8 cellular contexts compared by ENCODE assay signal in the genomic region with DNA sequence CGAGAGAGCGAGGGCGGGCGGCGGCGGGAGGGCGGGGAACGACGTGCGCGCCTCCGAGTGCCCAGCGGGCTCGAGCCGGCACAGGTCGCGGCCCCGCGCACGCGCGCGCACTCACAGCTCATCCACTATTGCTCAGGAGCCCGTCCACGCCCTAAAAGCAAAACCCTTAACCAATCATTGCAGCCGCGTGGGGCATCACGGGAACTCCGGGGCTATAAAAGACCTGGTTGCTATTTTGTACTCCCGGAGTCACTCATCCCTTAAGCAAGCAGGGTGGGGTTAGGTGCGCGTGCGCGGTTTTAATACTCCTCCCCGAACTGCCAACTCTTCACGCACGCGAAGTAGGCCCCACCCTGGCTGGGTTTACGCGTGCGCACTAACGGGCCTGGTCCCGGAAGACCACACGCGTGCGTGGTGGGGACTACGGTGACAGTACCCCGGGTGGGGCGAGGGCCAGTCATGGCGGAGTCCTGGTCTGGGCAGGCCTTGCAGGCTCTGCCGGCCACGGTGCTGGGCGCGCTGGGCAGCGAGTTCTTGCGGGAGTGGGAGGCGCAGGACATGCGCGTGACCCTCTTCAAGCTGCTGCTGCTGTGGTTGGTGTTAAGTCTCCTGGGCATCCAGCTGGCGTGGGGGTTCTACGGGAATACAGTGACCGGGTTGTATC. TPM values are rescaled to one million over a fixed set of nuclear protein-coding genes. Genes with fewer than 3 reads are reported as not detected.
DNase-seq lines count a peak whose midpoint lies in the region; ATAC-seq and TF ChIP-seq lines count a peak whose summit lies in the region.

A gene (minus strand): TSS at position 9 of the 664 bp plus-strand sequence. CDS start 36,387 bp downstream, outside the sequence.
A gene with protein sequence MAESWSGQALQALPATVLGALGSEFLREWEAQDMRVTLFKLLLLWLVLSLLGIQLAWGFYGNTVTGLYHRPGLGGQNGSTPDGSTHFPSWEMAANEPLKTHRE (plus strand): TSS at position 456 of the 664 bp plus-strand sequence. CDS start 4 bp downstream, at position 460.

- H3K4me3 Mint-ChIP-seq in T-helper 2 cell treated with Interferon-gamma antibody and Interleukin-4, amounts not matched to agents 5 μg/mL and 100 μg/mL, for 36 hours = peak within 1 kb of the TSS; percentile 94

- H3K9me3 ChIP-seq in ascending aorta (no peaks in the 10 kb centered on the region), right cardiac atrium (ENCODE audit: control insufficient read depth, low read length) (no peaks in the 10 kb centered on the region), uterus (no peaks in the 10 kb centered on the region)

- peaks cover 51% of the 10 kb centered on the region for H3K4me1 Mint-ChIP-seq in T-helper 2 cell treated with Interferon-gamma antibody and Interleukin-4, amounts not matched to agents 5 μg/mL and 100 μg/mL, for 36 hours (ENCODE audit: low read depth)

- no peaks in the 10 kb centered on the region for H3K9me3 Mint-ChIP-seq in T-helper 2 cell treated with Interferon-gamma antibody and Interleukin-4, amounts not matched to agents 5 μg/mL and 100 μg/mL, for 36 hours

- TF ChIP-seq POLR2A in uterus (IDR thresholded peaks at IDR 0.05) = peak; percentile 91 to 92

- peak within 1 kb of the TSS; percentile 90 for H3K27ac Mint-ChIP-seq in T-helper 2 cell treated with Interferon-gamma antibody and Interleukin-4, amounts not matched to agents 5 μg/mL and 100 μg/mL, for 36 hours

- H3K4me1 ChIP-seq in ascending aorta (peaks cover 0 to 40% of the 10 kb centered on the region in 2 donors), right cardiac atrium (ENCODE audit: control insufficient read depth, insufficient read depth, low read length) (peaks cover 23% of the 10 kb centered on the region), uterus (peaks cover 0 to 13% of the 10 kb centered on the region in 2 donors)

- no peaks in the 10 kb centered on the region for H3K27me3 ChIP-seq in ascending aorta
- no peaks in the 10 kb centered on the region for H3K27me3 ChIP-seq in right cardiac atrium (ENCODE audit: control insufficient read depth, insufficient read depth)
- H3K27me3 ChIP-seq in uterus = no peaks in the 10 kb centered on the region

- DNase-seq in NCI-H1930 (lab: John Stamatoyannopoulos, UW) (peak; percentile 96 to 97), ascending aorta (ENCODE audit: low spot score in 2 of 2) (peak; percentile 100), right cardiac atrium (peak; percentile 100), pulmonary artery endothelial cell (ENCODE audit: low read depth, low spot score) (peak; percentile 99), uterus (peak; percentile 99 to 100)
- DNase-seq in T-helper 2 cell treated with Interferon-gamma antibody and Interleukin-4, amounts not matched to agents 5 μg/mL and 100 μg/mL, for 36 hours (ENCODE audit: low spot score) = peak; percentile 99

- H3K36me3 ChIP-seq in ascending aorta (peaks cover 10 to 22% of the 10 kb centered on the region in 2 donors), uterus (no peaks in the 10 kb centered on the region)

- peak within 1 kb of the TSS; percentile 80 to 97 for H3K4me3 ChIP-seq in ascending aorta
- H3K4me3 ChIP-seq in right cardiac atrium (ENCODE audit: low read length) = peak within 1 kb of the TSS; percentile 99
- peak within 1 kb of the TSS; percentile 57 to 87 for H3K4me3 ChIP-seq in uterus

- no peaks in the 10 kb centered on the region for H3K27me3 Mint-ChIP-seq in T-helper 2 cell treated with Interferon-gamma antibody and Interleukin-4, amounts not matched to agents 5 μg/mL and 100 μg/mL, for 36 hours (ENCODE audit: low read depth)

- intact Hi-C loops in ascending aorta (cut with DNase I) = loop anchor here (1.0 to 5.0 kb wide), 7 partner anchors 17 to 405 kb away; a partner anchor contains a TSS
- intact Hi-C loops in right cardiac atrium (cut with DNase I) = loop anchor here in 1 of 4 donors (5.0 kb wide), 1 partner anchor 55 kb away; a partner anchor contains a TSS
- intact Hi-C loops in uterus (cut with DNase I; ENCODE audit: low total_unique reads) = loop anchor here (5.0 kb wide), 1 partner anchor 55 kb away; a partner anchor contains a TSS

- ATAC-seq in GM18502 (IDR thresholded peaks at IDR 0.05; ENCODE audit: poor library complexity, unreplicated experiment) = peak; percentile 80
- peak; percentile 71 for ATAC-seq in HG02970 (IDR thresholded peaks at IDR 0.05; ENCODE audit: low FRiP score, unreplicated experiment)
- peak; percentile 96 to 97 for ATAC-seq in right cardiac atrium

- H3K36me3 Mint-ChIP-seq in T-helper 2 cell treated with Interferon-gamma antibody and Interleukin-4, amounts not matched to agents 5 μg/mL and 100 μg/mL, for 36 hours (ENCODE audit: low read depth) = peaks cover 51% of the 10 kb centered on the region

- H3K27ac ChIP-seq in ascending aorta (peak within 1 kb of the TSS; percentile 97 to 99), right cardiac atrium (ENCODE audit: low read length) (peak within 1 kb of the TSS; percentile 98), uterus (peak within 1 kb of the TSS; percentile 97 to 98)

- TF ChIP-seq CTCF in ascending aorta (IDR thresholded peaks at IDR 0.05) (no peak), uterus (IDR thresholded peaks at IDR 0.05) (peak in 1 of 4 experiments; percentile 22)

- WGBS in right cardiac atrium = under 1% methylated on average over 62 of the region's 62 CpGs

RNA-seq across cellular contexts. Expression of the first gene that starts in this region (rescaled TPM):
- total RNA-seq in ascending aorta (426 TPM), right cardiac atrium (100 to 1,000 TPM; 217 to 310 (median 265) TPM), pulmonary artery endothelial cell (557 and 659 TPM in 2 replicates), uterus (100 to 1,000 TPM; 282 to 493 (median 419) TPM)
- polyA plus RNA-seq in right cardiac atrium = 142 TPM

RNA-seq across cellular contexts. Expression of the second gene that starts in this region (rescaled TPM):
- total RNA-seq in ascending aorta (51.5 TPM), right cardiac atrium (10 to 100 TPM; 15.5 to 21.4 (median 19.0) TPM), pulmonary artery endothelial cell (14.4 and 16.6 TPM in 2 replicates), uterus (10 to 100 TPM in 3 of 4 donors, 1 to 10 TPM in 1; 2.1 to 26.0 (median 18.7) TPM)
- polyA plus RNA-seq in right cardiac atrium = 19.4 TPM

Comparison
In these comparisons a context has a peak if more than half of its experiments do, and no peak if none do; other contexts are left out.
1. Peak in every context shown above with its lines: DNase-seq, ATAC-seq, H3K4me3 ChIP-seq and H3K27ac ChIP-seq.